Comparison of ENCODE assay signal across 30 cellular contexts in genomic region chr4:59728496-59728895, GRCh38.
"Had no signal": no experiment of that assay in that cellular context is flagged by ENCODE, and none has a peak within 500 bp of the region (broad histone marks: within the 10 kb centered on the region; RNA-seq: fewer than 3 reads in every experiment).

No MANE protein-coding gene starts in this region.

- H3K36me3 ChIP-seq: adrenal gland, cardiac muscle cell, SJCRH30 had no signal

- DNase-seq: activated B cell treated with CpG ODN at 0.5 μM for 24 hours; activated CD4-positive, alpha-beta memory T cell treated with anti-CD3 and anti-CD28 coated beads, Interleukin-2, amount 10 ng/mL, durations not matched to agents 7 days and 5 days; activated CD4-positive, alpha-beta T cell treated with anti-CD3 and anti-CD28 coated beads for 1 hour; activated CD4-positive, alpha-beta T cell treated with anti-CD3 and anti-CD28 coated beads, Interleukin-2, amount 50 U/mL, for 1 hour; activated gamma-delta T cell; activated naive CD4-positive, alpha-beta T cell treated with anti-CD3 and anti-CD28 coated beads, Interleukin-2, amount 10 ng/mL, durations not matched to agents 7 days and 5 days; activated naive CD8-positive, alpha-beta T cell treated with anti-CD3 and anti-CD28 coated beads, Interleukin-2, amount 10 ng/mL, durations not matched to agents 7 days and 5 days; activated T-cell treated with anti-CD3 and anti-CD28 coated beads for 4 hours; activated T-cell treated with anti-CD3 and anti-CD28 coated beads, Interleukin-2, amount 50 U/mL, for 48 hours; adrenal gland; aorta; NCI-H1092; NCI-H1417; NCI-H2029; NCI-H2107; NCI-H2171 treated with DMSO at 0.1 percent for 48 hours; NCI-H345; NCI-H510A; NCI-H526 treated with DMSO at 0.1 percent for 48 hours; NCI-H82; OCI-M1; RPMI8226; SJCRH30; SW 1271 had no signal

- ATAC-seq: activated T-helper 17 cell treated with anti-CD3 and anti-CD28 coated beads, Interleukin-2, amount 50 U/mL, for 72 hours; Panc1; Right ventricle myocardium inferior; SK-N-SH treated with all-trans-retinoic acid at 6 μM for 48 hours had no signal

- H3K9me3 ChIP-seq: adrenal gland, SJCRH30 had no signal

- H3K4me2 ChIP-seq: KMS-11 had no signal

- H3K4me1 ChIP-seq: adrenal gland, SJCRH30 had no signal

- H3K27ac ChIP-seq: adrenal gland, cardiac muscle cell, KMS-11, SJCRH30 had no signal

- H3K9ac ChIP-seq: KMS-11 had no signal

- H3K4me3 ChIP-seq: adrenal gland, cardiac muscle cell, SJCRH30 had no signal

- H3K27me3 ChIP-seq: adrenal gland, cardiac muscle cell, SJCRH30 had no signal
